30 cellular contexts compared by ENCODE assay signal in the genomic region with DNA sequence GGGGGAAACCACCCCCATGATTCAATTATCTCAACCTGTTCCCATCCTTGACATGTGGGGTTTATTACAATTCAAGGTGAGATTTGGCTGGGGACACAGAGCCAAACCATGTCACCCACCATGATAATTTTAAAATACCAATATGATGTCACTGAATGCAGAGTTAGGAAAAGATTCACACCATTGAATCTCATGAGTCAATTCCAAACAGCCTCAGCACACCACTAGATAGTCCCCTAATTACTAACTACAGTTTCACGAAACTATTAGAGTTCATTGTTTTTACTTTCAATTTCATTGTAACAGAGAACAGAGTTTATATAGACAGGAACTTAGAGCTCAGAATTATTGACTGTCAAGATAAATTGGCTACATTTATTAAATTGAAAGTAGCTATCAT.
A peak's percentile ranks its signal among the peaks of the same experiment; 100 is the strongest.
DNase-seq lines count a peak whose midpoint lies in the region; ATAC-seq, FAIRE-seq and TF ChIP-seq lines count a peak whose summit lies in the region.
"Had no signal": no experiment of that assay in that cellular context is flagged by ENCODE, and none has a peak within 500 bp of the region (broad histone marks: within the 10 kb centered on the region; RNA-seq: fewer than 3 reads in every experiment).

No MANE protein-coding gene starts in this region.

- no peak for TF ChIP-seq POLR2A in GM18505 (IDR thresholded peaks at IDR 0.05; ENCODE audit: borderline replicate concordance, extremely low read depth, insufficient read depth, insufficient read length)

- DNase-seq in mucosa of gallbladder (ENCODE audit: low spot score) (no peak), glomerular visceral epithelial cell (ENCODE audit: extremely low spot score) (no peak), NCI-H524 (lab: John Stamatoyannopoulos, UW) (no peak)
- DNase-seq: ACHN; activated CD4-positive, alpha-beta T cell treated with anti-CD3 and anti-CD28 coated beads for 4 hours; activated CD8-positive, alpha-beta memory T cell treated with anti-CD3 and anti-CD28 coated beads for 24 hours; CD8-positive, alpha-beta memory T cell; DMS 273 treated with DMSO at 0.1 percent for 48 hours; dorsolateral prefrontal cortex; EL; esophagus squamous epithelium; foreskin keratinocyte; heart right ventricle; KBM-7; kidney; left ventricle myocardium superior; NCI-H2029; NCI-H526 treated with DMSO at 0.1 percent for 48 hours; right cardiac atrium; spleen; stomach; T1000 had no signal

- FAIRE-seq in islet of Langerhans (lab: Jason Lieb, UNC), result peak; percentile 51
- FAIRE-seq: HTR-8/SVneo, kidney, RCC 7860, urothelium cell line had no signal

- ATAC-seq in GM18505 (IDR thresholded peaks at IDR 0.05; ENCODE audit: unreplicated experiment) (peak; percentile 53), GM19463 (IDR thresholded peaks at IDR 0.05; ENCODE audit: unreplicated experiment) (peak; percentile 72), HG03378 (IDR thresholded peaks at IDR 0.05; ENCODE audit: unreplicated experiment) (peak; percentile 76)
- ATAC-seq: foreskin keratinocyte, HCT116, heart right ventricle, left ventricle myocardium superior, right cardiac atrium had no signal
